In the genomic region with DNA sequence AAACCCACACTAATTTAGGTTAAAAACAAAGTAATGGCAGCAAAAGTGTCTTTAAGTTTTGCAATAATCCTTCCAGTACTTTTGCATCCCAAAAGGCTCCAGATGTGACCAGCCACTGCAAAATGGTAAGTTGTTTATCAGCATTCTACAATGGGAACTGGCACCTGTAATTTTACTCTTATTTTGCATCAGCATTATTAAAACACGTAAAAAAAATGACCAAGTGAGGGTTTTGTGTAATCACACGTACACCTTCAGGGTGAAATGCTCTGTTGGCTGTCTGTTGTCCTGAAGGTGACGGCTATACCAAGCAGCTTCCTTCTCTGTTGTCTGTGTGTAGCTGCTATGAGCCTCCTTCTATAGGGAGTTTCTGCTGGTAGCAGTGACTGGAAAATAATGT, we compare ENCODE assay signal across 8 cellular contexts. TPM values are rescaled to one million over a fixed set of nuclear protein-coding genes. Genes with fewer than 3 reads are reported as not detected.
DNase-seq lines count a peak whose midpoint lies in the region; ATAC-seq and TF ChIP-seq lines count a peak whose summit lies in the region.

No MANE protein-coding gene starts in this region.

- H3K4me3 ChIP-seq in HAP-1 (no peak overlapping the region), SK-N-MC (peak overlapping the region; percentile 52), cardiac muscle cell (no peak overlapping the region), sigmoid colon (peak overlapping the region in 2 of 4 donors; percentile 0 to 10)

- TF ChIP-seq EP300 in sigmoid colon (IDR thresholded peaks at IDR 0.05), result no peak

- in situ Hi-C loops in HAP-1 (cut with MboI; ENCODE audit: low sequenced_read_pairs), result loop anchor here (5.0 kb wide), 1 partner anchor 59 kb away; no protein-coding TSS in a partner anchor
- in situ Hi-C loops in GM13977 (cut with MboI; ENCODE audit: low pct_unique_long_range_greater_than_20kb, low sequenced_read_pairs, unreplicated experiment), result no loop called here

- DNase-seq in HAP-1 (ENCODE audit: low spot score in 2 of 2), result peak; percentile 81 to 82
- DNase-seq in SK-N-MC (ENCODE audit: low read depth, low spot score), result peak; percentile 81
- DNase-seq in cardiac muscle cell (ENCODE audit: low read depth in 1 of 2, low spot score in 1 of 2), result peak; percentile 50 to 91
- DNase-seq in sigmoid colon, result peak; percentile 89
- DNase-seq in GM13977 (ENCODE audit: low spot score), result no peak
- DNase-seq in stimulated activated naive CD8-positive, alpha-beta T cell treated with anti-CD3 and anti-CD28 coated beads, Interleukin-15, Interleukin-2, amounts not matched to agents 100 U/mL and 50 U/mL, for 24 hours, result no peak

- H3K4me1 ChIP-seq in HAP-1 (peaks cover 27% of the 10 kb centered on the region), cardiac muscle cell (ENCODE audit: low read depth) (peaks cover 16% of the 10 kb centered on the region), sigmoid colon (peaks cover 0 to 37% (median 30%) of the 10 kb centered on the region in 4 donors)

- ATAC-seq in HG03280 (IDR thresholded peaks at IDR 0.05; ENCODE audit: unreplicated experiment) (no peak), HG02970 (IDR thresholded peaks at IDR 0.05; ENCODE audit: low FRiP score, unreplicated experiment) (no peak)
- no peak for ATAC-seq in stimulated activated naive CD8-positive, alpha-beta T cell treated with anti-CD3 and anti-CD28 coated beads, Interleukin-15, Interleukin-2, amounts not matched to agents 100 U/mL and 50 U/mL, for 24 hours

- H3K27ac ChIP-seq in SK-N-MC (peak overlapping the region; percentile 74), cardiac muscle cell (peak overlapping the region; percentile 32), sigmoid colon (peak overlapping the region; percentile 15 to 65 (median 62))

- no peak for TF ChIP-seq CTCF in cardiac muscle cell (IDR thresholded peaks at IDR 0.05; ENCODE audit: low read depth, low read length)
- no peak for TF ChIP-seq CTCF in sigmoid colon (IDR thresholded peaks at IDR 0.05)
- no peak for TF ChIP-seq CTCF in GM13977 (IDR thresholded peaks at IDR 0.05; ENCODE audit: extremely low read depth, insufficient read depth, missing control alignments)

- H3K9me3 ChIP-seq in HAP-1, result no peaks in the 10 kb centered on the region
- H3K9me3 ChIP-seq in SK-N-MC (ENCODE audit: low read depth, low read length), result 0 out of 2 replicates have a peak, but pooled peaks cover 4% of the 10 kb centered on the region
- H3K9me3 ChIP-seq in cardiac muscle cell (ENCODE audit: low read depth), result no peaks in the 10 kb centered on the region
- H3K9me3 ChIP-seq in sigmoid colon, result no peaks in the 10 kb centered on the region

- intact Hi-C loops in sigmoid colon (cut with DNase I), result loop anchor here (1.0 kb wide), 2 partner anchors 37 to 63 kb away; partner anchors contain the start of gene SSBP2

- H3K9ac ChIP-seq in SK-N-MC (ENCODE audit: insufficient read length), result no peak overlapping the region

- 19 to 29% methylated on average over 3 of the region's 3 CpGs for WGBS in sigmoid colon, 2 donors

- no peaks in the 10 kb centered on the region for H3K27me3 ChIP-seq in HAP-1 (ENCODE audit: low read depth)
- no peaks in the 10 kb centered on the region for H3K27me3 ChIP-seq in cardiac muscle cell
- no peaks in the 10 kb centered on the region for H3K27me3 ChIP-seq in sigmoid colon

- TF ChIP-seq POLR2A in sigmoid colon (IDR thresholded peaks at IDR 0.05), result no peak

- H3K36me3 ChIP-seq in HAP-1 (replicated peaks) (no peaks in the 10 kb centered on the region), SK-N-MC (ENCODE audit: insufficient read depth, low read length) (no peaks in the 10 kb centered on the region), cardiac muscle cell (no peaks in the 10 kb centered on the region), sigmoid colon (no peaks in the 10 kb centered on the region)

RNA-seq across cellular contexts. Expression of gene SSBP2, which starts 36.9 kb away (rescaled TPM):
- total RNA-seq in cardiac muscle cell (111 and 117 TPM in 2 replicates), sigmoid colon (10 to 100 TPM; 68.7 to 89.2 (median 84.6) TPM)
- polyA plus RNA-seq in cardiac muscle cell (174 and 211 TPM in 2 replicates), sigmoid colon (10 to 100 TPM in 2 of 3 donors, 1 to 10 TPM in 1; 9.9 to 19.2 (median 14.1) TPM)

Comparison
In these comparisons a context has a peak if more than half of its experiments do, and no peak if none do; other contexts are left out.
1. DNase-seq: peak in HAP-1 (2 of 2), SK-N-MC (single experiment), cardiac muscle cell (2 of 2) and sigmoid colon (single experiment); none in GM13977 (single experiment) and stimulated activated naive CD8-positive, alpha-beta T cell treated with anti-CD3 and anti-CD28 coated beads, Interleukin-15, Interleukin-2, amounts not matched to agents 100 U/mL and 50 U/mL, for 24 hours (single experiment).
2. Peak in every context shown above with its lines, with median percentiles within 50 percentile points of each other: H3K27ac ChIP-seq.